20 cellular contexts compared by ENCODE assay signal in the genomic region with DNA sequence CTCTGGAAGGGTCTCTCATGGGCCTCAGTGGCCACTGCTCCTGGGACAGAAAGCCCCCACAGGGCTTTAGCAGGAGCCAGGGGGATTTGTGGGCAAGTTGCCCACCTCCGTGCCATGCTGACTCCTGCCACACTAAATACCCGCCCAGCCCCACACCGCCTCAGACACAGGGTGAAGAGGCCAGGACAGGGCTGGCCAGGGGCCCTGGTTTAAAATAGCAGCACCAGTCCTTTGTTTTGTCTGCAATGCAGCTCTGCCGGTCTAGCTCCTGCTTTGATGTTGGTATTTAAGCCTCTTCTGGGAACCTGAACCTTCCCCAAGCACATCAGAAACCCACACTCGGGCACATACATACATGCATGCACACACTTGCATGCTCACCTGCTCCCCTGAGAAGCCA. TPM values are rescaled to one million over a fixed set of nuclear protein-coding genes. Genes with fewer than 3 reads are reported as not detected.
DNase-seq lines count a peak whose midpoint lies in the region; ATAC-seq and TF ChIP-seq lines count a peak whose summit lies in the region.
"Had no signal": no experiment of that assay in that cellular context is flagged by ENCODE, and none has a peak within 500 bp of the region (broad histone marks: within the 10 kb centered on the region; RNA-seq: fewer than 3 reads in every experiment).

No MANE protein-coding gene starts in this region.

- H3K27me3 ChIP-seq in heart left ventricle = no peaks in the 10 kb centered on the region
- no peaks in the 10 kb centered on the region for H3K27me3 ChIP-seq in thoracic aorta (replicated peaks; ENCODE audit: insufficient read depth)
- H3K27me3 ChIP-seq: SJCRH30 had no signal

- no peak for TF ChIP-seq CTCF in heart left ventricle (IDR thresholded peaks at IDR 0.05)
- no peak for TF ChIP-seq CTCF in neural crest cell (conservative IDR thresholded peaks at IDR 0.05)
- TF ChIP-seq CTCF in thoracic aorta (IDR thresholded peaks at IDR 0.05) = no peak

- H3K9me3 Mint-ChIP-seq in neural crest cell = peaks cover 2% of the 10 kb centered on the region

- H3K9me3 ChIP-seq in heart left ventricle (peaks cover 0 to 13% (median 2%) of the 10 kb centered on the region in 12 donors), thoracic aorta (no peaks in the 10 kb centered on the region)
- H3K9me3 ChIP-seq: SJCRH30 had no signal

- peaks cover 0 to 23% (median 6%) of the 10 kb centered on the region in 12 donors for H3K4me1 ChIP-seq in heart left ventricle
- peaks cover 6 to 29% of the 10 kb centered on the region in 2 donors for H3K4me1 ChIP-seq in thoracic aorta (ENCODE audit: control insufficient read depth in 1 of 2, low read depth in 2 of 2)
- H3K4me1 ChIP-seq: SJCRH30 had no signal

- H3K27ac Mint-ChIP-seq in neural crest cell (ENCODE audit: unreplicated experiment) = peak overlapping the region; percentile 20
- H3K27ac Mint-ChIP-seq: CD4-positive, CD25-positive, alpha-beta regulatory T cell had no signal

- no peak overlapping the region for H3K4me3 ChIP-seq in heart left ventricle
- H3K4me3 ChIP-seq in thoracic aorta = no peak overlapping the region
- H3K4me3 ChIP-seq: GM23248, K562, SJCRH30 had no signal

- H3K27ac ChIP-seq in heart left ventricle (peak overlapping the region in 5 of 12 donors; percentile 21 to 61 (median 47)), thoracic aorta (peak overlapping the region; percentile 11 to 34)
- H3K27ac ChIP-seq: GM23248, HL-60, SJCRH30 had no signal

- ATAC-seq in heart left ventricle (peak; percentile 87 to 89 (median 88)), thoracic aorta (ENCODE audit: insufficient number of reproducible peaks, low FRiP score, low read depth) (no peak), HG03565 (IDR thresholded peaks at IDR 0.05; ENCODE audit: unreplicated experiment) (no peak)
- ATAC-seq: HCT116, K562 had no signal

- H3K4me1 Mint-ChIP-seq in neural crest cell = peaks cover 17% of the 10 kb centered on the region
- H3K4me1 Mint-ChIP-seq: CD4-positive, CD25-positive, alpha-beta regulatory T cell had no signal

- H3K27me3 Mint-ChIP-seq in neural crest cell (ENCODE audit: low read depth) = no peaks in the 10 kb centered on the region

- 48 to 73% (median 62%) methylated on average over 4 to 5 of the region's 5 CpGs for WGBS in heart left ventricle, 4 donors

- DNase-seq in astrocyte of the hippocampus (ENCODE audit: low read depth, low spot score) = peak; percentile 29
- DNase-seq in heart left ventricle = peak in 4 of 5 donors; percentile 54 to 76 (median 60)
- no peak for DNase-seq in neural crest cell (ENCODE audit: low read depth, low spot score)
- no peak for DNase-seq in thoracic aorta (ENCODE audit: low spot score)
- DNase-seq in NCI-H1436 (lab: John Stamatoyannopoulos, UW) = no peak
- DNase-seq in activated naive CD4-positive, alpha-beta T cell treated with anti-CD3 and anti-CD28 coated beads, Interleukin-2, amount 50 U/mL, for 16 hours = no peak
- DNase-seq: Caco-2; CD4-positive, CD25-positive, alpha-beta regulatory T cell; DMS153; EL; GM23248; NCI-H1930; NCI-H2171; NCI-H446; NCI-H69; SJCRH30 had no signal

- intact Hi-C loops in heart left ventricle (cut with DNase I) = no loop called here

- H3K36me3 ChIP-seq in heart left ventricle (peaks cover 0 to 4% (median 0%) of the 10 kb centered on the region in 9 donors), thoracic aorta (peaks cover 3% of the 10 kb centered on the region)
- H3K36me3 ChIP-seq: SJCRH30 had no signal

- peaks cover 9% of the 10 kb centered on the region for H3K36me3 Mint-ChIP-seq in neural crest cell (ENCODE audit: low read depth)

- H3K4me3 Mint-ChIP-seq in neural crest cell = no peak overlapping the region
- H3K4me3 Mint-ChIP-seq: CD4-positive, CD25-positive, alpha-beta regulatory T cell had no signal

- TF ChIP-seq POLR2A in heart left ventricle (IDR thresholded peaks at IDR 0.05) = no peak

RNA-seq across cellular contexts. Expression of gene TNRC18, which starts 14.4 kb away (rescaled TPM):
- total RNA-seq in heart left ventricle (10 to 100 TPM; 23.4 to 66.6 (median 35.4) TPM), neural crest cell (68.0 and 69.8 TPM in 2 replicates), thoracic aorta (100 to 1,000 TPM; 182 to 244 TPM)
- 10 to 100 TPM; 26.7 to 27.6 TPM for polyA plus RNA-seq in heart left ventricle

Comparison
In these comparisons a context has a peak if more than half of its experiments do, and no peak if none do; other contexts are left out.
1. DNase-seq: peak in astrocyte of the hippocampus (single experiment) and heart left ventricle (4 of 5); none in neural crest cell (single experiment), thoracic aorta (single experiment), NCI-H1436 (single experiment) and activated naive CD4-positive, alpha-beta T cell treated with anti-CD3 and anti-CD28 coated beads, Interleukin-2, amount 50 U/mL, for 16 hours (single experiment).
2. ATAC-seq: peak in heart left ventricle (4 of 4); none in thoracic aorta (single experiment) and HG03565 (single experiment).